ENCODE assay signal across 8 cellular contexts in the genomic region with DNA sequence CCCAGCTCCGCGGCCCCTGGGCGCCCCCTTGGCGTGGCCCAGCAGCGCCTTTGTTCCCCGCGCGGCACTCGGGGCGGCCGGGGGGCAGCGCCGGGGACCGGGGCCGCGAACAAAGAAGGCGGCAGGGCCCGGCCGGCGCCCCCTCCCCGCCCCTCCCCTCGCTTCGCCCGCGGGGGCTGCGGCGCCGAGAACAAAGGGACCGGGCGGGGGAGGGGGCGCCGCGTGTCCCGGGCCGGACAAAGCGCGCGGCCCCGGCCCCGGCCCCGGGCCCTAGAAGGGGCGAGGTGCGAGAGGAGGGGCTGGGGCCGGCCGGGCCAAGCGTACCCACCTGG. TPM values are rescaled to one million over a fixed set of nuclear protein-coding genes. Genes with fewer than 3 reads are reported as not detected.
A peak's percentile ranks its signal among the peaks of the same experiment; 100 is the strongest.
DNase-seq lines count a peak whose midpoint lies in the region; ATAC-seq, FAIRE-seq and TF ChIP-seq lines count a peak whose summit lies in the region.

No MANE protein-coding gene starts in this region.

- TF ChIP-seq EP300 in HepG2 (IDR thresholded peaks at IDR 0.05; ENCODE audit: low read depth in 2 of 2, low read length in 2 of 2) (no peak), HepG2 (CRISPR knock-in tag; IDR thresholded peaks at IDR 0.05; ENCODE audit: borderline replicate concordance) (no peak)

- peak overlapping the region; percentile 91 for H3K9ac ChIP-seq in HepG2 (ENCODE audit: insufficient read depth, low read depth, low read length)

- TF ChIP-seq POLR2A in HepG2 (IDR thresholded peaks at IDR 0.05; ENCODE audit: insufficient read depth in 1 of 2, low read depth in 2 of 2, low read length in 2 of 2), result no peak

- 0 to 2% methylated on average over 20 to 39 of the region's 46 CpGs for WGBS in heart right ventricle, 2 donors
- WGBS in HepG2 (ENCODE audit: low lambda C conversion rate), result 2% methylated on average over 9 of the region's 46 CpGs
- 1% methylated on average over 43 of the region's 46 CpGs for WGBS in urinary bladder

- no peak for FAIRE-seq in HepG2 (lab: Jason Lieb, UNC)

- no peak for TF ChIP-seq RAD21 in HepG2 (CRISPR knock-in tag; IDR thresholded peaks at IDR 0.05)

- in situ Hi-C loops in HepG2 (cut with HindIII; ENCODE audit: extremely low pct_ligation_motif_present, low pct_unique_long_range_greater_than_20kb), result no loop called here

- intact Hi-C loops in heart right ventricle (cut with DNase I) (loop anchor here in 1 of 10 donors (5.0 kb wide), 1 partner anchor 57 kb away; the partner anchor contains the start of gene BSDC1), cardiac septum (cut with DNase I) (loop anchor here (1.0 kb wide), 1 partner anchor 27 kb away; the partner anchor contains the start of genes FAM229A and TSSK3), HepG2 (cut with micrococcal nuclease; ENCODE audit: unreplicated experiment) (loop anchor here (10.0 kb wide), 1 partner anchor 59 kb away; the partner anchor contains the start of gene BSDC1)

- H3K36me3 ChIP-seq in heart right ventricle (peaks cover 0 to 40% (median 27%) of the 10 kb centered on the region in 9 donors), HepG2 (replicated peaks in 1 of 2; ENCODE audit: control insufficient read depth in 1 of 2, insufficient read depth in 2 of 2, low read length in 2 of 2) (peaks cover 19 to 38% of the 10 kb centered on the region in 2 experiments), urinary bladder (ENCODE audit: insufficient read depth) (no peaks in the 10 kb centered on the region)

- no peak overlapping the region for H2AFZ ChIP-seq in HepG2 (ENCODE audit: low read length)

- H3K27me3 ChIP-seq in heart right ventricle, result peaks cover 0 to 11% (median 0%) of the 10 kb centered on the region in 7 donors
- peaks cover 0 to 4% of the 10 kb centered on the region in 2 experiments; a peak in 2 of 5 replicates for H3K27me3 ChIP-seq in HepG2 (ENCODE audit: control insufficient read depth in 1 of 2, insufficient read depth in 2 of 2, low read length in 2 of 2)

- H3K79me2 ChIP-seq in HepG2 (ENCODE audit: insufficient read depth, low read length), result peaks cover 14% of the 10 kb centered on the region

- CTCF ChIA-PET in HepG2 (lab: Yijun Ruan, JAX; ENCODE audit: low intra/inter-chr PET ratio, low total read pairs), result interaction anchor here (0.7 to 1.7 kb wide), 2 partner anchors 15 to 120 kb away, joined by 3 to 4 read pairs; no protein-coding TSS in a partner anchor

- H4K20me1 ChIP-seq in HepG2 (ENCODE audit: insufficient read depth, low read length), result peaks cover 14% of the 10 kb centered on the region

- DNase-seq in heart right ventricle (no peak), cardiac septum (ENCODE audit: low spot score) (no peak), HepG2 (ENCODE audit: low spot score) (no peak), AML-193 (lab: John Stamatoyannopoulos, UW) (no peak)
- DNase-seq in stimulated activated CD4-positive, alpha-beta T cell treated with anti-CD3 and anti-CD28 coated beads, Interleukin-1b, Interleukin-23, amount 100 ng/mL, for 48 hours, result no peak

- peak overlapping the region; percentile 50 to 81 (median 72) for H3K4me3 ChIP-seq in heart right ventricle
- peak overlapping the region; percentile 78 for H3K4me3 ChIP-seq in WI38 (ENCODE audit: low read depth, low read length)
- H3K4me3 ChIP-seq in HepG2 (replicated peaks in 1 of 3; ENCODE audit: insufficient read depth in 1 of 3, low read depth in 2 of 3, low read length in 3 of 3), result peak overlapping the region; percentile 70 to 95 (median 84); a peak in 5 of 6 replicates
- H3K4me3 ChIP-seq in urinary bladder (ENCODE audit: low read depth, low read length), result peak overlapping the region; percentile 66

- ATAC-seq in heart right ventricle (peak in 3 of 8 donors; percentile 2 to 9 (median 5)), HepG2 (peak; percentile 1), HG03097 (IDR thresholded peaks at IDR 0.05; ENCODE audit: low FRiP score, unreplicated experiment) (no peak)

- no peaks in the 10 kb centered on the region for H3K9me3 ChIP-seq in heart right ventricle
- H3K9me3 ChIP-seq in HepG2 (ENCODE audit: low read length), result no peaks in the 10 kb centered on the region

- TF ChIP-seq CTCF in heart right ventricle (IDR thresholded peaks at IDR 0.05) (no peak), WI38 (IDR thresholded peaks at IDR 0.05; ENCODE audit: low read depth, low read length) (no peak), HepG2 (CRISPR knock-in tag; IDR thresholded peaks at IDR 0.05) (no peak)

- H3K4me1 ChIP-seq in heart right ventricle (peaks cover 0 to 58% (median 44%) of the 10 kb centered on the region in 9 donors), HepG2 (ENCODE audit: insufficient read depth, low read length) (peaks cover 57% of the 10 kb centered on the region), urinary bladder (ENCODE audit: insufficient read depth) (no peaks in the 10 kb centered on the region)

- H3K27ac ChIP-seq in heart right ventricle (peak overlapping the region in 9 of 10 donors; percentile 62 to 89 (median 85)), HepG2 (ENCODE audit: extremely low read length, insufficient read depth, low read length) (peak overlapping the region; percentile 68), urinary bladder (ENCODE audit: low read depth) (no peak overlapping the region)

- POLR2A ChIA-PET in HepG2 (lab: Yijun Ruan, JAX), result interaction anchor here (0.7 to 5.8 kb wide), 29 partner anchors 8 to 262 kb away, joined by 3 to 222 read pairs (median 5); partner anchors contain the start of genes BSDC1, CCDC28B, FAM167B and HDAC1

- H3K4me2 ChIP-seq in HepG2 (ENCODE audit: low read depth, low read length), result peak overlapping the region; percentile 93

- no TSS peak for BruUV-seq in HepG2 (replicated peaks; lab: Mats Ljungman, UMichigan)

RNA-seq across cellular contexts. Expression of gene MARCKSL1, which starts 0.4 kb away (rescaled TPM):
- 10 to 100 TPM in 8 of 10 donors, 1 to 10 TPM in 2; 6.3 to 27.4 (median 13.2) TPM for total RNA-seq in heart right ventricle
- polyA plus RNA-seq in heart right ventricle, result 10 to 100 TPM; 21.1 to 61.1 TPM
- total RNA-seq in cardiac septum, result 12.0 TPM
- 81.9 and 85.1 TPM in 2 replicates for total RNA-seq in HepG2 (2016; rRNA removed; fragmentation: Illumina TruSeq; extraction: Trizol)
- 39.3 and 48.2 TPM in 2 replicates for total RNA-seq in HepG2 (2016; cell fraction: cytosol; rRNA removed; fragmentation: Illumina TruSeq; extraction: Trizol; ENCODE audit: low read depth)
- 79.9 and 80.4 TPM in 2 replicates for total RNA-seq in HepG2 (2016; cell fraction: insoluble cytoplasmic fraction; rRNA removed; fragmentation: Illumina TruSeq; extraction: Trizol)
- total RNA-seq in HepG2 (2016; cell fraction: membrane; rRNA removed; fragmentation: Illumina TruSeq; extraction: Trizol), result 99.4 and 121 TPM in 2 replicates
- 41.2 and 48.0 TPM in 2 replicates for total RNA-seq in HepG2 (2016; cell fraction: nucleus; rRNA removed; fragmentation: Illumina TruSeq; extraction: Trizol)
- 134 and 155 TPM in 2 replicates for polyA plus RNA-seq in HepG2 (2011; rRNA removed)
- 175 and 198 TPM in 2 replicates for polyA plus RNA-seq in HepG2 (2011; cell fraction: cytosol; rRNA removed)
- 42.9 and 54.2 TPM in 2 replicates for polyA plus RNA-seq in HepG2 (2011; cell fraction: nucleus; rRNA removed)
- 93.4 and 110 TPM in 2 replicates for polyA plus RNA-seq in HepG2 (2012)
- 130 and 155 TPM in 2 replicates for polyA plus RNA-seq in HepG2 (2016; cell fraction: cytosol; fragmentation: Illumina TruSeq; extraction: Trizol; ENCODE audit: low read depth)
- 249 and 301 TPM in 2 replicates for polyA plus RNA-seq in HepG2 (2016; cell fraction: insoluble cytoplasmic fraction; fragmentation: Illumina TruSeq; extraction: Trizol; ENCODE audit: low read depth)
- 253 and 267 TPM in 2 replicates for polyA plus RNA-seq in HepG2 (2016; cell fraction: membrane; fragmentation: Illumina TruSeq; extraction: Trizol; ENCODE audit: low read depth)
- polyA plus RNA-seq in HepG2 (2016; cell fraction: nucleus; fragmentation: Illumina TruSeq; extraction: Trizol; ENCODE audit: insufficient read depth, low read depth), result 142 and 146 TPM in 2 replicates
- polyA minus RNA-seq in HepG2 (2011; rRNA and poly(A)+ RNA removed; ENCODE audit: low replicate concordance), result 31.7 and 183 TPM in 2 replicates
- polyA minus RNA-seq in HepG2 (2011; cell fraction: cytosol; rRNA and poly(A)+ RNA removed), result 56.3 and 59.3 TPM in 2 replicates
- polyA minus RNA-seq in HepG2 (2011; cell fraction: nucleus; rRNA and poly(A)+ RNA removed), result 34.6 and 44.4 TPM in 2 replicates
- 27.9 TPM for total RNA-seq in urinary bladder
- polyA plus RNA-seq in urinary bladder, result 28.5 TPM

RNA-seq across cellular contexts. Expression of gene FAM229A, which starts 26.7 kb away (rescaled TPM):
- total RNA-seq in heart right ventricle, result 1 to 10 TPM in 9 of 10 donors, under 1 TPM in 1; 0.93 to 5.2 (median 2.2) TPM
- polyA plus RNA-seq in heart right ventricle, result 10 to 100 TPM in 1 of 2 donors, 1 to 10 TPM in 1; 2.8 to 13.4 TPM
- 3.2 TPM for total RNA-seq in cardiac septum
- total RNA-seq in HepG2 (2016; rRNA removed; fragmentation: Illumina TruSeq; extraction: Trizol), result 0.31 and 3.2 TPM in 2 replicates
- total RNA-seq in HepG2 (2016; cell fraction: cytosol; rRNA removed; fragmentation: Illumina TruSeq; extraction: Trizol; ENCODE audit: low read depth), result 0.71 TPM in 1 of 2 replicates, not detected in the other
- 0.46 and 3.1 TPM in 2 replicates for total RNA-seq in HepG2 (2016; cell fraction: insoluble cytoplasmic fraction; rRNA removed; fragmentation: Illumina TruSeq; extraction: Trizol)
- 0.12 and 0.65 TPM in 2 replicates for total RNA-seq in HepG2 (2016; cell fraction: membrane; rRNA removed; fragmentation: Illumina TruSeq; extraction: Trizol)
- 3.2 and 5.0 TPM in 2 replicates for total RNA-seq in HepG2 (2016; cell fraction: nucleus; rRNA removed; fragmentation: Illumina TruSeq; extraction: Trizol)
- polyA plus RNA-seq in HepG2 (2011; rRNA removed), result 17.6 and 21.8 TPM in 2 replicates
- polyA plus RNA-seq in HepG2 (2011; cell fraction: cytosol; rRNA removed), result 2.4 and 5.1 TPM in 2 replicates
- polyA plus RNA-seq in HepG2 (2011; cell fraction: nucleus; rRNA removed), result 142 and 179 TPM in 2 replicates
- 7.7 and 16.0 TPM in 2 replicates for polyA plus RNA-seq in HepG2 (2012)
- 0.22 and 0.24 TPM in 2 replicates for polyA plus RNA-seq in HepG2 (2016; cell fraction: cytosol; fragmentation: Illumina TruSeq; extraction: Trizol; ENCODE audit: low read depth)
- polyA plus RNA-seq in HepG2 (2016; cell fraction: insoluble cytoplasmic fraction; fragmentation: Illumina TruSeq; extraction: Trizol; ENCODE audit: low read depth), result 0.81 and 0.98 TPM in 2 replicates
- 0.13 and 0.55 TPM in 2 replicates for polyA plus RNA-seq in HepG2 (2016; cell fraction: membrane; fragmentation: Illumina TruSeq; extraction: Trizol; ENCODE audit: low read depth)
- polyA plus RNA-seq in HepG2 (2016; cell fraction: nucleus; fragmentation: Illumina TruSeq; extraction: Trizol; ENCODE audit: insufficient read depth, low read depth), result 26.3 and 28.4 TPM in 2 replicates
- polyA minus RNA-seq in HepG2 (2011; rRNA and poly(A)+ RNA removed; ENCODE audit: low replicate concordance), result 6.1 and 8.3 TPM in 2 replicates
- polyA minus RNA-seq in HepG2 (2011; cell fraction: cytosol; rRNA and poly(A)+ RNA removed), result 1.3 and 1.8 TPM in 2 replicates
- polyA minus RNA-seq in HepG2 (2011; cell fraction: nucleus; rRNA and poly(A)+ RNA removed), result 16.6 and 17.9 TPM in 2 replicates
- 3.2 TPM for total RNA-seq in urinary bladder
- 7.3 TPM for polyA plus RNA-seq in urinary bladder

RNA-seq across cellular contexts. Expression of gene TSSK3, which starts 26.8 kb away (rescaled TPM):
- total RNA-seq in heart right ventricle (1 to 10 TPM in 7 of 10 donors, under 1 TPM in 3; 0.47 to 5.8 (median 1.7) TPM), cardiac septum (2.6 TPM), HepG2 (2016; rRNA removed; fragmentation: Illumina TruSeq; extraction: Trizol) (0.62 and 1.0 TPM in 2 replicates), urinary bladder (0.79 TPM)
- polyA plus RNA-seq in heart right ventricle (1 to 10 TPM in 1 of 2 donors, under 1 TPM in 1; 0.10 to 4.4 TPM), HepG2 (2011; rRNA removed) (1.1 and 2.0 TPM in 2 replicates), urinary bladder (0.73 TPM)
- total RNA-seq in HepG2 (2016; cell fraction: cytosol; rRNA removed; fragmentation: Illumina TruSeq; extraction: Trizol; ENCODE audit: low read depth), result not detected in 2 replicates
- 2.0 TPM in 1 of 2 replicates, not detected in the other for total RNA-seq in HepG2 (2016; cell fraction: insoluble cytoplasmic fraction; rRNA removed; fragmentation: Illumina TruSeq; extraction: Trizol)
- 0.53 TPM in 1 of 2 replicates, not detected in the other for total RNA-seq in HepG2 (2016; cell fraction: membrane; rRNA removed; fragmentation: Illumina TruSeq; extraction: Trizol)
- total RNA-seq in HepG2 (2016; cell fraction: nucleus; rRNA removed; fragmentation: Illumina TruSeq; extraction: Trizol), result 0.85 and 3.2 TPM in 2 replicates
- 0.31 and 0.35 TPM in 2 replicates for polyA plus RNA-seq in HepG2 (2011; cell fraction: cytosol; rRNA removed)
- polyA plus RNA-seq in HepG2 (2011; cell fraction: nucleus; rRNA removed), result 5.2 and 6.5 TPM in 2 replicates
- polyA plus RNA-seq in HepG2 (2012), result 5.4 and 6.5 TPM in 2 replicates
- polyA plus RNA-seq in HepG2 (2016; cell fraction: cytosol; fragmentation: Illumina TruSeq; extraction: Trizol; ENCODE audit: low read depth), result not detected in 2 replicates
- 0.23 TPM in 1 of 2 replicates, not detected in the other for polyA plus RNA-seq in HepG2 (2016; cell fraction: insoluble cytoplasmic fraction; fragmentation: Illumina TruSeq; extraction: Trizol; ENCODE audit: low read depth)
- 0.43 TPM in 1 of 2 replicates, not detected in the other for polyA plus RNA-seq in HepG2 (2016; cell fraction: membrane; fragmentation: Illumina TruSeq; extraction: Trizol; ENCODE audit: low read depth)
- polyA plus RNA-seq in HepG2 (2016; cell fraction: nucleus; fragmentation: Illumina TruSeq; extraction: Trizol; ENCODE audit: insufficient read depth, low read depth), result 3.9 TPM in 2 replicates
- polyA minus RNA-seq in HepG2 (2011; rRNA and poly(A)+ RNA removed; ENCODE audit: low replicate concordance), result 1.1 and 2.7 TPM in 2 replicates
- not detected in 2 replicates for polyA minus RNA-seq in HepG2 (2011; cell fraction: cytosol; rRNA and poly(A)+ RNA removed)
- 2.3 and 3.6 TPM in 2 replicates for polyA minus RNA-seq in HepG2 (2011; cell fraction: nucleus; rRNA and poly(A)+ RNA removed)

RNA-seq across cellular contexts. Expression of gene HDAC1, which starts 43.7 kb away (rescaled TPM):
- total RNA-seq in heart right ventricle, result 10 to 100 TPM; 27.5 to 43.5 (median 33.0) TPM
- 10 to 100 TPM; 29.6 to 33.9 TPM for polyA plus RNA-seq in heart right ventricle
- 29.9 TPM for total RNA-seq in cardiac septum
- 93.5 and 109 TPM in 2 replicates for total RNA-seq in HepG2 (2016; rRNA removed; fragmentation: Illumina TruSeq; extraction: Trizol)
- 18.6 and 19.6 TPM in 2 replicates for total RNA-seq in HepG2 (2016; cell fraction: cytosol; rRNA removed; fragmentation: Illumina TruSeq; extraction: Trizol; ENCODE audit: low read depth)
- 97.8 and 111 TPM in 2 replicates for total RNA-seq in HepG2 (2016; cell fraction: insoluble cytoplasmic fraction; rRNA removed; fragmentation: Illumina TruSeq; extraction: Trizol)
- 26.5 and 28.5 TPM in 2 replicates for total RNA-seq in HepG2 (2016; cell fraction: membrane; rRNA removed; fragmentation: Illumina TruSeq; extraction: Trizol)
- total RNA-seq in HepG2 (2016; cell fraction: nucleus; rRNA removed; fragmentation: Illumina TruSeq; extraction: Trizol), result 69.7 and 73.3 TPM in 2 replicates
- polyA plus RNA-seq in HepG2 (2011; rRNA removed), result 189 and 190 TPM in 2 replicates
- 126 and 169 TPM in 2 replicates for polyA plus RNA-seq in HepG2 (2011; cell fraction: cytosol; rRNA removed)
- 278 and 321 TPM in 2 replicates for polyA plus RNA-seq in HepG2 (2011; cell fraction: nucleus; rRNA removed)
- polyA plus RNA-seq in HepG2 (2012), result 146 and 207 TPM in 2 replicates
- polyA plus RNA-seq in HepG2 (2016; cell fraction: cytosol; fragmentation: Illumina TruSeq; extraction: Trizol; ENCODE audit: low read depth), result 9.8 and 9.9 TPM in 2 replicates
- polyA plus RNA-seq in HepG2 (2016; cell fraction: insoluble cytoplasmic fraction; fragmentation: Illumina TruSeq; extraction: Trizol; ENCODE audit: low read depth), result 105 and 112 TPM in 2 replicates
- 15.6 and 18.2 TPM in 2 replicates for polyA plus RNA-seq in HepG2 (2016; cell fraction: membrane; fragmentation: Illumina TruSeq; extraction: Trizol; ENCODE audit: low read depth)
- polyA plus RNA-seq in HepG2 (2016; cell fraction: nucleus; fragmentation: Illumina TruSeq; extraction: Trizol; ENCODE audit: insufficient read depth, low read depth), result 128 and 133 TPM in 2 replicates
- polyA minus RNA-seq in HepG2 (2011; rRNA and poly(A)+ RNA removed; ENCODE audit: low replicate concordance), result 165 and 166 TPM in 2 replicates
- polyA minus RNA-seq in HepG2 (2011; cell fraction: cytosol; rRNA and poly(A)+ RNA removed), result 54.2 and 56.9 TPM in 2 replicates
- 145 and 189 TPM in 2 replicates for polyA minus RNA-seq in HepG2 (2011; cell fraction: nucleus; rRNA and poly(A)+ RNA removed)
- total RNA-seq in urinary bladder, result 59.7 TPM
- polyA plus RNA-seq in urinary bladder, result 73.6 TPM

RNA-seq across cellular contexts. Expression of gene BSDC1, which starts 58.7 kb away (rescaled TPM):
- total RNA-seq in heart right ventricle, result 10 to 100 TPM; 37.2 to 49.4 (median 45.9) TPM
- polyA plus RNA-seq in heart right ventricle, result 10 to 100 TPM; 21.4 to 24.1 TPM
- 41.3 TPM for total RNA-seq in cardiac septum
- total RNA-seq in HepG2 (2016; rRNA removed; fragmentation: Illumina TruSeq; extraction: Trizol), result 33.2 and 40.3 TPM in 2 replicates
- 10.7 and 10.9 TPM in 2 replicates for total RNA-seq in HepG2 (2016; cell fraction: cytosol; rRNA removed; fragmentation: Illumina TruSeq; extraction: Trizol; ENCODE audit: low read depth)
- 35.8 and 41.1 TPM in 2 replicates for total RNA-seq in HepG2 (2016; cell fraction: insoluble cytoplasmic fraction; rRNA removed; fragmentation: Illumina TruSeq; extraction: Trizol)
- total RNA-seq in HepG2 (2016; cell fraction: membrane; rRNA removed; fragmentation: Illumina TruSeq; extraction: Trizol), result 15.7 and 16.3 TPM in 2 replicates
- 35.4 and 45.5 TPM in 2 replicates for total RNA-seq in HepG2 (2016; cell fraction: nucleus; rRNA removed; fragmentation: Illumina TruSeq; extraction: Trizol)
- polyA plus RNA-seq in HepG2 (2011; rRNA removed), result 64.2 and 81.8 TPM in 2 replicates
- 39.7 and 41.1 TPM in 2 replicates for polyA plus RNA-seq in HepG2 (2011; cell fraction: cytosol; rRNA removed)
- polyA plus RNA-seq in HepG2 (2011; cell fraction: nucleus; rRNA removed), result 145 and 160 TPM in 2 replicates
- polyA plus RNA-seq in HepG2 (2012), result 41.1 and 50.3 TPM in 2 replicates
- polyA plus RNA-seq in HepG2 (2016; cell fraction: cytosol; fragmentation: Illumina TruSeq; extraction: Trizol; ENCODE audit: low read depth), result 2.1 and 2.8 TPM in 2 replicates
- polyA plus RNA-seq in HepG2 (2016; cell fraction: insoluble cytoplasmic fraction; fragmentation: Illumina TruSeq; extraction: Trizol; ENCODE audit: low read depth), result 28.1 and 29.2 TPM in 2 replicates
- polyA plus RNA-seq in HepG2 (2016; cell fraction: membrane; fragmentation: Illumina TruSeq; extraction: Trizol; ENCODE audit: low read depth), result 5.8 and 6.2 TPM in 2 replicates
- 54.5 and 62.2 TPM in 2 replicates for polyA plus RNA-seq in HepG2 (2016; cell fraction: nucleus; fragmentation: Illumina TruSeq; extraction: Trizol; ENCODE audit: insufficient read depth, low read depth)
- 42.3 and 46.5 TPM in 2 replicates for polyA minus RNA-seq in HepG2 (2011; rRNA and poly(A)+ RNA removed; ENCODE audit: low replicate concordance)
- polyA minus RNA-seq in HepG2 (2011; cell fraction: cytosol; rRNA and poly(A)+ RNA removed), result 22.8 and 24.4 TPM in 2 replicates
- 68.5 and 83.3 TPM in 2 replicates for polyA minus RNA-seq in HepG2 (2011; cell fraction: nucleus; rRNA and poly(A)+ RNA removed)
- total RNA-seq in urinary bladder, result 53.3 TPM
- 50.4 TPM for polyA plus RNA-seq in urinary bladder
